13 cellular contexts compared by ENCODE assay signal in genomic region chr11:102513869-102514268, GRCh38. TPM values are rescaled to one million over a fixed set of nuclear protein-coding genes. Genes with fewer than 3 reads are reported as not detected.
DNase-seq lines count a peak whose midpoint lies in the region; ATAC-seq and TF ChIP-seq lines count a peak whose summit lies in the region.
"Had no signal": no experiment of that assay in that cellular context is flagged by ENCODE, and none has a peak within 500 bp of the region (broad histone marks: within the 10 kb centered on the region; RNA-seq: fewer than 3 reads in every experiment).

No MANE protein-coding gene starts in this region.

- ATAC-seq in HG03520 (IDR thresholded peaks at IDR 0.05; ENCODE audit: unreplicated experiment): no peak
- ATAC-seq: activated T-cell treated with anti-CD3 and anti-CD28 coated beads, Interleukin-2, amount 50 U/mL, for 4 hours; stimulated activated naive CD8-positive, alpha-beta T cell treated with anti-CD3 and anti-CD28 coated beads, Interleukin-15, Interleukin-2, amounts not matched to agents 100 U/mL and 50 U/mL, for 24 hours had no signal

- H3K27ac ChIP-seq in neural progenitor cell: no peak overlapping the region

- H3K4me3 Mint-ChIP-seq in mesothelial cell of epicardium (no peak overlapping the region), neural progenitor cell (no peak overlapping the region)
- no peak overlapping the region for H3K4me3 Mint-ChIP-seq in activated T-helper 1 cell treated with anti-CD3 and anti-CD28 coated beads, Interleukin-12 subunit alpha, Interleukin-12 subunit beta, Interleukin-2, Interleukin-4 antibody, amounts not matched to agents 30 ng/mL and 10 ng/mL and 1 ng/mL, durations not matched to agents 14 hours and 24 hours and 36 hours
- H3K4me3 Mint-ChIP-seq: activated T-cell treated with anti-CD3 and anti-CD28 coated beads, Interleukin-2, amount 50 U/mL, for 4 hours had no signal

- no peaks in the 10 kb centered on the region for H3K79me2 ChIP-seq in neural progenitor cell (ENCODE audit: low read depth)

- H3K9me3 Mint-ChIP-seq in mesothelial cell of epicardium: peaks cover 5% of the 10 kb centered on the region
- H3K9me3 Mint-ChIP-seq in neural progenitor cell: no peaks in the 10 kb centered on the region
- no peaks in the 10 kb centered on the region for H3K9me3 Mint-ChIP-seq in activated T-helper 1 cell treated with anti-CD3 and anti-CD28 coated beads, Interleukin-12 subunit alpha, Interleukin-12 subunit beta, Interleukin-2, Interleukin-4 antibody, amounts not matched to agents 30 ng/mL and 10 ng/mL and 1 ng/mL, durations not matched to agents 14 hours and 24 hours and 36 hours
- H3K9me3 Mint-ChIP-seq: activated T-cell treated with anti-CD3 and anti-CD28 coated beads, Interleukin-2, amount 50 U/mL, for 4 hours had no signal

- no peaks in the 10 kb centered on the region for H3K27me3 Mint-ChIP-seq in mesothelial cell of epicardium (ENCODE audit: low read depth)
- H3K27me3 Mint-ChIP-seq in neural progenitor cell (ENCODE audit: insufficient read depth, low read depth): peaks cover 2% of the 10 kb centered on the region
- H3K27me3 Mint-ChIP-seq in activated T-helper 1 cell treated with anti-CD3 and anti-CD28 coated beads, Interleukin-12 subunit alpha, Interleukin-12 subunit beta, Interleukin-2, Interleukin-4 antibody, amounts not matched to agents 30 ng/mL and 10 ng/mL and 1 ng/mL, durations not matched to agents 14 hours and 24 hours and 36 hours (ENCODE audit: insufficient read depth): no peaks in the 10 kb centered on the region

- no peak overlapping the region for H2AFZ ChIP-seq in neural progenitor cell (replicated peaks)

- TF ChIP-seq CTCF in mesothelial cell of epicardium (IDR thresholded peaks at IDR 0.05; ENCODE audit: unreplicated experiment) (no peak), neural progenitor cell (IDR thresholded peaks at IDR 0.05) (no peak)

- H3K9me3 ChIP-seq in neural progenitor cell (ENCODE audit: low read depth): no peaks in the 10 kb centered on the region

- no peak overlapping the region for H3K27ac Mint-ChIP-seq in mesothelial cell of epicardium
- no peak overlapping the region for H3K27ac Mint-ChIP-seq in neural progenitor cell
- H3K27ac Mint-ChIP-seq in activated T-helper 1 cell treated with anti-CD3 and anti-CD28 coated beads, Interleukin-12 subunit alpha, Interleukin-12 subunit beta, Interleukin-2, Interleukin-4 antibody, amounts not matched to agents 30 ng/mL and 10 ng/mL and 1 ng/mL, durations not matched to agents 14 hours and 24 hours and 36 hours: no peak overlapping the region

- H3K36me3 Mint-ChIP-seq in mesothelial cell of epicardium (no peaks in the 10 kb centered on the region), neural progenitor cell (no peaks in the 10 kb centered on the region)
- peaks cover 2% of the 10 kb centered on the region for H3K36me3 Mint-ChIP-seq in activated T-helper 1 cell treated with anti-CD3 and anti-CD28 coated beads, Interleukin-12 subunit alpha, Interleukin-12 subunit beta, Interleukin-2, Interleukin-4 antibody, amounts not matched to agents 30 ng/mL and 10 ng/mL and 1 ng/mL, durations not matched to agents 14 hours and 24 hours and 36 hours (ENCODE audit: low read depth)

- no peak overlapping the region for H3K4me3 ChIP-seq in neural progenitor cell

- no peaks in the 10 kb centered on the region for H3K27me3 ChIP-seq in neural progenitor cell

- H3K36me3 ChIP-seq in neural progenitor cell: no peaks in the 10 kb centered on the region

- no peaks in the 10 kb centered on the region for H3K4me1 Mint-ChIP-seq in mesothelial cell of epicardium
- H3K4me1 Mint-ChIP-seq in neural progenitor cell: no peaks in the 10 kb centered on the region
- no peaks in the 10 kb centered on the region for H3K4me1 Mint-ChIP-seq in activated T-helper 1 cell treated with anti-CD3 and anti-CD28 coated beads, Interleukin-12 subunit alpha, Interleukin-12 subunit beta, Interleukin-2, Interleukin-4 antibody, amounts not matched to agents 30 ng/mL and 10 ng/mL and 1 ng/mL, durations not matched to agents 14 hours and 24 hours and 36 hours (ENCODE audit: low read depth)

- intact Hi-C loops in activated T-helper 1 cell treated with anti-CD3 and anti-CD28 coated beads, Interleukin-12 subunit alpha, Interleukin-12 subunit beta, Interleukin-2, Interleukin-4 antibody, amounts not matched to agents 30 ng/mL and 10 ng/mL and 1 ng/mL, durations not matched to agents 14 hours and 24 hours and 36 hours (cut with micrococcal nuclease): no loop called here

- H3K4me1 ChIP-seq in neural progenitor cell: no peaks in the 10 kb centered on the region

- no peak overlapping the region for H3K9ac ChIP-seq in neural progenitor cell

- DNase-seq in GM04504 (ENCODE audit: low read depth): peak; percentile 17
- peak; percentile 45 for DNase-seq in RPMI7951 (ENCODE audit: low read depth)
- DNase-seq in fibroblast of peridontal ligament (ENCODE audit: extremely low read depth): peak; percentile 33
- peak; percentile 62 for DNase-seq in renal cortical epithelial cell (ENCODE audit: low read depth)
- DNase-seq in mesothelial cell of epicardium (ENCODE audit: low spot score in 2 of 2, unreplicated experiment in 2 of 2): no peak
- DNase-seq in neural progenitor cell (ENCODE audit: low spot score): no peak
- no peak for DNase-seq in activated T-helper 1 cell treated with anti-CD3 and anti-CD28 coated beads, Interleukin-12 subunit alpha, Interleukin-12 subunit beta, Interleukin-2, Interleukin-4 antibody, amounts not matched to agents 30 ng/mL and 10 ng/mL and 1 ng/mL, durations not matched to agents 14 hours and 24 hours and 36 hours (ENCODE audit: low spot score)
- DNase-seq: activated CD4-positive, CD25-positive, alpha-beta regulatory T cell; activated T-cell treated with anti-CD3 and anti-CD28 coated beads, Interleukin-2, amount 50 U/mL, for 4 hours; C1 segment of cervical spinal cord; stimulated activated naive CD8-positive, alpha-beta T cell treated with anti-CD3 and anti-CD28 coated beads, Interleukin-15, Interleukin-2, amounts not matched to agents 100 U/mL and 50 U/mL, for 24 hours had no signal

- H4K20me1 ChIP-seq in neural progenitor cell (ENCODE audit: low read depth): no peaks in the 10 kb centered on the region

- H3F3A ChIP-seq in neural progenitor cell (ENCODE audit: low read depth): no peaks in the 10 kb centered on the region

- no peak overlapping the region for H3K4me2 ChIP-seq in neural progenitor cell

RNA-seq across cellular contexts. Expression of gene MMP7, which starts 16.7 kb away (rescaled TPM):
- not detected in 2 replicates for total RNA-seq in RPMI7951 (2014; rRNA removed; shearing (Covaris generic))
- total RNA-seq in renal cortical epithelial cell (2,273 and 2,825 TPM in 2 replicates), mesothelial cell of epicardium (0.20 TPM in 1 of 3 replicates, not detected in the others), neural progenitor cell (ENCODE audit: low replicate concordance) (not detected in 2 replicates)
- not detected in 2 replicates for total RNA-seq in activated T-helper 1 cell treated with anti-CD3 and anti-CD28 coated beads, Interleukin-12 subunit alpha, Interleukin-12 subunit beta, Interleukin-2, Interleukin-4 antibody, amounts not matched to agents 30 ng/mL and 10 ng/mL and 1 ng/mL, durations not matched to agents 14 hours and 24 hours and 36 hours
- total RNA-seq: pulmonary artery endothelial cell had no signal

Comparison
In these comparisons a context has a peak if more than half of its experiments do, and no peak if none do; other contexts are left out.
1. DNase-seq: peak in GM04504 (single experiment), RPMI7951 (single experiment), fibroblast of peridontal ligament (single experiment) and renal cortical epithelial cell (single experiment); none in mesothelial cell of epicardium (0 of 2), neural progenitor cell (single experiment) and activated T-helper 1 cell treated with anti-CD3 and anti-CD28 coated beads, Interleukin-12 subunit alpha, Interleukin-12 subunit beta, Interleukin-2, Interleukin-4 antibody, amounts not matched to agents 30 ng/mL and 10 ng/mL and 1 ng/mL, durations not matched to agents 14 hours and 24 hours and 36 hours (single experiment).
2. RNA of gene MMP7, which starts 16.7 kb away (total RNA-seq): 2,273 to 2,825 TPM in renal cortical epithelial cell; 0.20 TPM in mesothelial cell of epicardium, not detected in RPMI7951, not detected in neural progenitor cell and not detected in activated T-helper 1 cell treated with anti-CD3 and anti-CD28 coated beads, Interleukin-12 subunit alpha, Interleukin-12 subunit beta, Interleukin-2, Interleukin-4 antibody, amounts not matched to agents 30 ng/mL and 10 ng/mL and 1 ng/mL, durations not matched to agents 14 hours and 24 hours and 36 hours; every median in the first group is over 1,000 times any median in the second.